27 cellular contexts compared by ENCODE assay signal in genomic region chr4:41066049-41066448, GRCh38.
"Had no signal": no experiment of that assay in that cellular context is flagged by ENCODE, and none has a peak within 500 bp of the region (broad histone marks: within the 10 kb centered on the region; RNA-seq: fewer than 3 reads in every experiment).

No MANE protein-coding gene starts in this region.

- FAIRE-seq: colon, endometrium, islet of Langerhans, keratinocyte had no signal

- H3K4me3 ChIP-seq: coronary artery, esophagus squamous epithelium, gastrocnemius medialis, heart right ventricle, left lung, lower lobe of right lung had no signal

- DNase-seq: dermis blood vessel endothelial cell; effector CD8-positive, alpha-beta T cell; effector memory CD8-positive, alpha-beta T cell; endodermal cell; erythroblast; esophagus squamous epithelium; foreskin fibroblast; foreskin melanocyte; gastrocnemius medialis; glutamatergic neuron; head of caudate nucleus; heart right ventricle; hippocampal formation; left cardiac atrium; left lung; left ventricle myocardium superior; lower lobe of right lung; mesenchymal stem cell; midbrain; naive thymus-derived CD4-positive, alpha-beta T cell had no signal

- H3K27ac ChIP-seq: coronary artery, epithelial cell of prostate, esophagus squamous epithelium, gastrocnemius medialis, left lung, lower lobe of right lung had no signal

- ATAC-seq: effector memory CD8-positive, alpha-beta T cell; esophagus mucosa; gastrocnemius medialis; heart right ventricle; left cardiac atrium; left lung; left ventricle myocardium superior; lower lobe of right lung; naive thymus-derived CD4-positive, alpha-beta T cell had no signal

- H3K27me3 ChIP-seq: esophagus squamous epithelium, gastrocnemius medialis, heart right ventricle, left lung had no signal
